In genomic region chr5:134577022-134577795, GRCh38 we compare ENCODE assay signal across 1 cellular context.
TF ChIP-seq lines count a peak whose summit lies in the region.

No MANE protein-coding gene starts in this region.

TF ChIP-seq in H1, 55 proteins besides CTCF, POLR2A, EP300 and RAD21:
- TF ChIP-seq CHD1 (IDR thresholded peaks at IDR 0.05; ENCODE audit: low read depth, low read length) (no peak), RXRA (IDR thresholded peaks at IDR 0.05; ENCODE audit: insufficient read depth, low read depth, low read length) (no peak), JUN (IDR thresholded peaks at IDR 0.05; ENCODE audit: low read depth, low read length) (no peak), NRF1 (IDR thresholded peaks at IDR 0.05; ENCODE audit: low read depth, low read length) (no peak), FOSL1 (IDR thresholded peaks at IDR 0.05; ENCODE audit: insufficient read depth, low read depth, low read length) (no peak), TEAD4 (IDR thresholded peaks at IDR 0.05; ENCODE audit: low read depth, low read length) (no peak), POLR2AphosphoS5 (IDR thresholded peaks at IDR 0.05; ENCODE audit: low read depth, low read length) (no peak)
TF ChIP-seq in H1: peak in this region for 0.
